ENCODE assay signal across 8 cellular contexts in genomic region chr1:1917995-1918900, GRCh38. TPM values are rescaled to one million over a fixed set of nuclear protein-coding genes. Genes with fewer than 3 reads are reported as not detected.
A peak's percentile ranks its signal among the peaks of the same experiment; 100 is the strongest.
DNase-seq lines count a peak whose midpoint lies in the region; ATAC-seq and TF ChIP-seq lines count a peak whose summit lies in the region.

No MANE protein-coding gene starts in this region.

- DNase-seq in NT2/D1 (ENCODE audit: low read depth, low spot score) (no peak), endothelial cell (ENCODE audit: low spot score) (peak; percentile 13), foreskin melanocyte (no peak), kidney tubule cell (ENCODE audit: low spot score) (no peak), AG08396 (ENCODE audit: low spot score) (no peak)

- H3K9ac ChIP-seq in BLaER1 treated with 17β-estradiol and CSF1 and Interleukin-3, amounts not matched to agents 10 nM and 100 nM = peak overlapping the region; percentile 59 to 78 (median 71)
- peak overlapping the region; percentile 77 for H3K9ac ChIP-seq in NT2/D1 (ENCODE audit: insufficient read length, low read depth)

- H2AFZ ChIP-seq in neuron (ENCODE audit: low read depth, low read length) = no peak overlapping the region

- peaks cover 0 to 35% (median 0%) of the 10 kb centered on the region in 11 experiments; a peak in 7 of 22 replicates for H4K20me1 ChIP-seq in BLaER1 treated with 17β-estradiol and CSF1 and Interleukin-3, amounts not matched to agents 10 nM and 100 nM

- no peak for ATAC-seq in GM18505 (IDR thresholded peaks at IDR 0.05; ENCODE audit: unreplicated experiment)

- H3K36me3 Mint-ChIP-seq in endothelial cell (ENCODE audit: low read depth, unreplicated experiment) = no peaks in the 10 kb centered on the region

- no peak for TF ChIP-seq CTCF in endothelial cell (IDR thresholded peaks at IDR 0.05; ENCODE audit: unreplicated experiment)

- H3K36me3 ChIP-seq in BLaER1 treated with 17β-estradiol and CSF1 and Interleukin-3, amounts not matched to agents 10 nM and 100 nM = no peaks in the 10 kb centered on the region
- H3K36me3 ChIP-seq in NT2/D1 (ENCODE audit: insufficient read depth, insufficient read length, low read length) = no peaks in the 10 kb centered on the region
- no peaks in the 10 kb centered on the region for H3K36me3 ChIP-seq in neuron (ENCODE audit: insufficient read depth, low read length)

- peaks cover 11 to 65% (median 47%) of the 10 kb centered on the region in 10 experiments for H3K4me1 ChIP-seq in BLaER1 treated with 17β-estradiol and CSF1 and Interleukin-3, amounts not matched to agents 10 nM and 100 nM
- H3K4me1 ChIP-seq in NT2/D1 (ENCODE audit: insufficient read depth, insufficient read length) (peaks cover 30% of the 10 kb centered on the region), neuron (ENCODE audit: insufficient read depth, low read length) (peaks cover 3% of the 10 kb centered on the region)

- peaks cover 0 to 6% (median 0%) of the 10 kb centered on the region in 11 experiments; a peak in 3 of 22 replicates for H3K27me3 ChIP-seq in BLaER1 treated with 17β-estradiol and CSF1 and Interleukin-3, amounts not matched to agents 10 nM and 100 nM
- H3K27me3 ChIP-seq in NT2/D1 (ENCODE audit: insufficient read depth, insufficient read length) (no peaks in the 10 kb centered on the region), neuron (ENCODE audit: insufficient read depth, low read length) (peaks cover 31% of the 10 kb centered on the region)

- H3K9me3 ChIP-seq in BLaER1 treated with 17β-estradiol and CSF1 and Interleukin-3, amounts not matched to agents 10 nM and 100 nM (replicated peaks in 1 of 11) = no peaks in the 10 kb centered on the region
- H3K9me3 ChIP-seq in NT2/D1 (ENCODE audit: insufficient read depth, low read length) = no peaks in the 10 kb centered on the region
- no peaks in the 10 kb centered on the region for H3K9me3 ChIP-seq in neuron (ENCODE audit: low read length)

- H3K4me3 ChIP-seq in BLaER1 treated with 17β-estradiol and CSF1 and Interleukin-3, amounts not matched to agents 10 nM and 100 nM = peak overlapping the region; percentile 59 to 78 (median 66)
- H3K4me3 ChIP-seq in NT2/D1 (ENCODE audit: insufficient read length, low read depth) = peak overlapping the region; percentile 61
- peak overlapping the region; percentile 39 for H3K4me3 ChIP-seq in neuron (ENCODE audit: low read length)

- TF ChIP-seq POLR2A in GM18505 (IDR thresholded peaks at IDR 0.05; ENCODE audit: borderline replicate concordance, extremely low read depth, insufficient read depth, insufficient read length) = no peak

- peaks cover 2% of the 10 kb centered on the region for H3K27me3 Mint-ChIP-seq in endothelial cell (ENCODE audit: unreplicated experiment)

- no peak overlapping the region for H3K27ac Mint-ChIP-seq in endothelial cell (ENCODE audit: unreplicated experiment)

- H3K4me3 Mint-ChIP-seq in endothelial cell (ENCODE audit: unreplicated experiment) = no peak overlapping the region

- H3K9me3 Mint-ChIP-seq in endothelial cell (ENCODE audit: unreplicated experiment) = no peaks in the 10 kb centered on the region

- peak overlapping the region in 7 of 11 experiments; percentile 3 to 60 (median 47); a peak in 7 of 22 replicates for H3K27ac ChIP-seq in BLaER1 treated with 17β-estradiol and CSF1 and Interleukin-3, amounts not matched to agents 10 nM and 100 nM

- no peaks in the 10 kb centered on the region for H3K4me1 Mint-ChIP-seq in endothelial cell (ENCODE audit: unreplicated experiment)

- H3K4me2 ChIP-seq in BLaER1 treated with 17β-estradiol and CSF1 and Interleukin-3, amounts not matched to agents 10 nM and 100 nM = peak overlapping the region; percentile 92 to 100 (median 98)

RNA-seq across cellular contexts. Expression of gene TMEM52, which starts 0.8 kb away (rescaled TPM):
- total RNA-seq in endothelial cell (ENCODE audit: unreplicated experiment) = 0.92 TPM

RNA-seq across cellular contexts. Expression of gene CALML6, which starts 3.2 kb away (rescaled TPM):
- 0.64 TPM for total RNA-seq in endothelial cell (ENCODE audit: unreplicated experiment)

RNA-seq across cellular contexts. Expression of gene GNB1, which starts 27.4 kb away (rescaled TPM):
- 427 TPM for total RNA-seq in endothelial cell (ENCODE audit: unreplicated experiment)
